In genomic region chr2:20650412-20650879, GRCh38 we compare ENCODE assay signal across 8 cellular contexts. TPM values are rescaled to one million over a fixed set of nuclear protein-coding genes. Genes with fewer than 3 reads are reported as not detected.
DNase-seq lines count a peak whose midpoint lies in the region; ATAC-seq and TF ChIP-seq lines count a peak whose summit lies in the region.

No MANE protein-coding gene starts in this region.

- H4K91ac ChIP-seq in mesenchymal stem cell (ENCODE audit: low read length): peak overlapping the region; percentile 83

- H3K9me3 Mint-ChIP-seq in endodermal cell: no peaks in the 10 kb centered on the region

- peak overlapping the region in 1 of 2 experiments; percentile 91 for H3K23ac ChIP-seq in mesenchymal stem cell (ENCODE audit: low read length in 2 of 2)

- H3K14ac ChIP-seq in mesenchymal stem cell (ENCODE audit: low read length in 2 of 2): peak overlapping the region in 1 of 2 experiments; percentile 87

- H3K36me3 ChIP-seq in BE2C (no peaks in the 10 kb centered on the region), endodermal cell (ENCODE audit: control insufficient read depth, insufficient read depth, low read length) (no peaks in the 10 kb centered on the region), mesenchymal stem cell (ENCODE audit: control insufficient read depth in 1 of 2, insufficient read depth in 2 of 2, low read depth in 1 of 2, low read length in 2 of 2) (peaks cover 15 to 27% of the 10 kb centered on the region in 2 experiments), tibial artery (peaks cover 0 to 18% (median 9%) of the 10 kb centered on the region in 3 donors)

- peaks cover 10% of the 10 kb centered on the region for H3K27me3 Mint-ChIP-seq in endodermal cell (ENCODE audit: insufficient read depth)

- H2BK15ac ChIP-seq in mesenchymal stem cell (ENCODE audit: low read depth, poor library complexity, severe bottlenecking): peak overlapping the region; percentile 85

- H3K27me3 ChIP-seq in BE2C (no peaks in the 10 kb centered on the region), endodermal cell (ENCODE audit: control insufficient read depth, insufficient read depth, low read length, poor library complexity, severe bottlenecking) (peaks cover 8% of the 10 kb centered on the region), mesenchymal stem cell (ENCODE audit: control insufficient read depth in 1 of 2, insufficient read depth in 1 of 2, low read length in 2 of 2) (peaks cover 0 to 13% of the 10 kb centered on the region in 2 experiments), tibial artery (no peaks in the 10 kb centered on the region)

- no peaks in the 10 kb centered on the region for H3K36me3 Mint-ChIP-seq in endodermal cell (ENCODE audit: low read depth)

- H4K8ac ChIP-seq in mesenchymal stem cell (ENCODE audit: low read length): peak overlapping the region; percentile 92

- peak overlapping the region; percentile 83 for H3K27ac Mint-ChIP-seq in endodermal cell

- peak overlapping the region; percentile 72 for H2AFZ ChIP-seq in mesenchymal stem cell (ENCODE audit: low read depth, low read length)

- H3K27ac ChIP-seq in endodermal cell (ENCODE audit: low read depth, low read length): peak overlapping the region; percentile 56
- H3K27ac ChIP-seq in mesenchymal stem cell (ENCODE audit: low read length, poor library complexity, severe bottlenecking): no peak overlapping the region
- peak overlapping the region; percentile 98 for H3K27ac ChIP-seq in tibial artery

- no peak for DNase-seq in BE2C
- peak; percentile 75 for DNase-seq in endodermal cell
- peak; percentile 63 for DNase-seq in mesenchymal stem cell
- DNase-seq in tibial artery: no peak
- no peak for DNase-seq in UCSD-AML1 (lab: John Stamatoyannopoulos, UW; ENCODE audit: unreplicated experiment)

- 17 to 25% methylated on average over 5 to 18 of the region's 18 CpGs for WGBS in endodermal cell (ENCODE audit: insufficient coverage in 1 of 2, insufficient read length in 1 of 2), 2 experiments
- WGBS in mesenchymal stem cell: 10% methylated on average over 18 of the region's 18 CpGs

- no peak overlapping the region for H2BK120ac ChIP-seq in mesenchymal stem cell (ENCODE audit: low read depth, low read length)

- H2BK5ac ChIP-seq in mesenchymal stem cell (ENCODE audit: low read depth, low read length, poor library complexity, severe bottlenecking): no peak overlapping the region

- H3K4me3 ChIP-seq in BE2C (ENCODE audit: low read depth, low read length) (peak overlapping the region; percentile 86), endodermal cell (ENCODE audit: low read length) (peak overlapping the region; percentile 88), mesenchymal stem cell (ENCODE audit: insufficient read depth in 1 of 2, low read depth in 1 of 2, low read length in 2 of 2) (peak overlapping the region; percentile 84 to 98), tibial artery (peak overlapping the region; percentile 92 to 97)

- peaks cover 44% of the 10 kb centered on the region for H3K79me1 ChIP-seq in mesenchymal stem cell (replicated peaks; ENCODE audit: low read length, poor library complexity, severe bottlenecking)

- peaks cover 13% of the 10 kb centered on the region for H3K4me1 Mint-ChIP-seq in endodermal cell

- H3K4me3 Mint-ChIP-seq in endodermal cell: peak overlapping the region; percentile 77

- peak overlapping the region; percentile 93 for H3K9ac ChIP-seq in endodermal cell (ENCODE audit: extremely low read depth, low read length, poor library complexity, severe bottlenecking)
- peak overlapping the region; percentile 99 for H3K9ac ChIP-seq in mesenchymal stem cell (ENCODE audit: low read length)

- intact Hi-C loops in tibial artery (cut with DNase I; ENCODE audit: low total_unique reads): no loop called here

- peak overlapping the region; percentile 86 to 92 for H3K18ac ChIP-seq in mesenchymal stem cell (ENCODE audit: low read depth in 1 of 2, low read length in 2 of 2)

- TF ChIP-seq CTCF in BE2C (IDR thresholded peaks at IDR 0.05; ENCODE audit: low read depth, low read length): no peak
- TF ChIP-seq CTCF in endodermal cell (conservative IDR thresholded peaks at IDR 0.05): no peak
- no peak for TF ChIP-seq CTCF in tibial artery (IDR thresholded peaks at IDR 0.05)

- peaks cover 13% of the 10 kb centered on the region for H3K4me1 ChIP-seq in BE2C
- H3K4me1 ChIP-seq in endodermal cell (ENCODE audit: control insufficient read depth, insufficient read depth, low read length): no peaks in the 10 kb centered on the region
- peaks cover 32% of the 10 kb centered on the region for H3K4me1 ChIP-seq in mesenchymal stem cell (ENCODE audit: control insufficient read depth, insufficient read depth, low read depth, low read length)
- peaks cover 0 to 50% (median 37%) of the 10 kb centered on the region in 4 donors for H3K4me1 ChIP-seq in tibial artery

- H3K9me3 ChIP-seq in BE2C (no peaks in the 10 kb centered on the region), endodermal cell (ENCODE audit: control insufficient read depth, low read length) (no peaks in the 10 kb centered on the region), mesenchymal stem cell (ENCODE audit: control insufficient read depth, low read length) (no peaks in the 10 kb centered on the region), tibial artery (no peaks in the 10 kb centered on the region)

- peak overlapping the region in 1 of 2 experiments; percentile 98 for H3K4ac ChIP-seq in mesenchymal stem cell (ENCODE audit: low read depth in 1 of 2, low read length in 2 of 2)

- H2BK12ac ChIP-seq in mesenchymal stem cell (ENCODE audit: low read length in 2 of 2): peak overlapping the region in 1 of 2 experiments; percentile 45

- ATAC-seq in GM18858 (IDR thresholded peaks at IDR 0.05; ENCODE audit: unreplicated experiment) (peak; percentile 4), HG03457 (IDR thresholded peaks at IDR 0.05; ENCODE audit: unreplicated experiment) (peak; percentile 2), SK-N-SH treated with all-trans-retinoic acid at 6 μM for 48 hours (peak; percentile 50)

- H2AK5ac ChIP-seq in mesenchymal stem cell (ENCODE audit: low read length, severe bottlenecking): no peak overlapping the region

- H3K4me2 ChIP-seq in mesenchymal stem cell (ENCODE audit: low read length, poor library complexity, severe bottlenecking): peak overlapping the region; percentile 87

TF ChIP-seq in SK-N-SH treated with all-trans-retinoic acid at 6 μM for 48 hours, 23 proteins besides CTCF, POLR2A, EP300 and RAD21 (continues in another document):
- TF ChIP-seq TOX (CRISPR knock-in tag; IDR thresholded peaks at IDR 0.05; ENCODE audit: borderline replicate concordance) (no peak), PATZ1 (CRISPR knock-in tag; IDR thresholded peaks at IDR 0.05; ENCODE audit: borderline replicate concordance) (no peak), PPARA (CRISPR knock-in tag; IDR thresholded peaks at IDR 0.05; ENCODE audit: borderline replicate concordance) (no peak), ISL1 (CRISPR knock-in tag; IDR thresholded peaks at IDR 0.05) (no peak), TSHZ2 (CRISPR knock-in tag; IDR thresholded peaks at IDR 0.05) (no peak), BACH2 (CRISPR knock-in tag; IDR thresholded peaks at IDR 0.05; ENCODE audit: borderline replicate concordance) (no peak), ZC3H10 (CRISPR knock-in tag; IDR thresholded peaks at IDR 0.05) (no peak), OSR1 (CRISPR knock-in tag; IDR thresholded peaks at IDR 0.05) (no peak)

RNA-seq across cellular contexts. Expression of gene HS1BP3, which starts 0.5 kb away (rescaled TPM):
- polyA plus RNA-seq in BE2C (2012; ENCODE audit: insufficient read depth, insufficient read length, low read depth): 28.3 TPM
- total RNA-seq in endodermal cell: 10 to 100 TPM; 23.0 to 26.2 TPM
- polyA plus RNA-seq in endodermal cell (2013, experiment 1 of 2): 19.6 TPM
- 16.8 TPM for polyA plus RNA-seq in endodermal cell (2013, experiment 2 of 2)
- 42.4 TPM for polyA plus RNA-seq in mesenchymal stem cell (2013, experiment 1 of 2)
- 39.8 TPM for polyA plus RNA-seq in mesenchymal stem cell (2013, experiment 2 of 2)

RNA-seq across cellular contexts. Expression of gene GDF7, which starts 16.5 kb away (rescaled TPM):
- 0.14 TPM for polyA plus RNA-seq in BE2C (2012; ENCODE audit: insufficient read depth, insufficient read length, low read depth)
- total RNA-seq in endodermal cell: under 1 TPM; 0.07 to 0.09 TPM
- 9.4 TPM for polyA plus RNA-seq in endodermal cell (2013, experiment 1 of 2)
- 8.1 TPM for polyA plus RNA-seq in endodermal cell (2013, experiment 2 of 2)
- polyA plus RNA-seq in mesenchymal stem cell (2013, experiment 1 of 2): 0.23 TPM
- 0.25 TPM for polyA plus RNA-seq in mesenchymal stem cell (2013, experiment 2 of 2)

Comparison
In these comparisons a context has a peak if more than half of its experiments do, and no peak if none do; other contexts are left out.
1. DNase-seq: peak in endodermal cell (single experiment) and mesenchymal stem cell (single experiment); none in BE2C (single experiment), tibial artery (0 of 2) and UCSD-AML1 (single experiment).
2. Peak in every context shown above with its lines, with median percentiles within 50 percentile points of each other: H3K4me3 ChIP-seq and ATAC-seq.